In genomic region chr7:51785171-51785570, GRCh38 we compare ENCODE assay signal across 24 cellular contexts.
DNase-seq lines count a peak whose midpoint lies in the region; ATAC-seq and TF ChIP-seq lines count a peak whose summit lies in the region.
"Had no signal": no experiment of that assay in that cellular context is flagged by ENCODE, and none has a peak within 500 bp of the region (broad histone marks: within the 10 kb centered on the region; RNA-seq: fewer than 3 reads in every experiment).

No MANE protein-coding gene starts in this region.

- H3K27ac Mint-ChIP-seq in activated naive CD4-positive, alpha-beta T cell treated with anti-CD3 and anti-CD28 coated beads, Interleukin-2, amount 50 U/mL, for 72 hours: no peak overlapping the region
- H3K27ac Mint-ChIP-seq: HFFc6 had no signal

- TF ChIP-seq CTCF in fibroblast of villous mesenchyme (IDR thresholded peaks at IDR 0.05; ENCODE audit: insufficient read depth, low read depth, low read length): no peak

- H3K9me3 Mint-ChIP-seq in activated naive CD4-positive, alpha-beta T cell treated with anti-CD3 and anti-CD28 coated beads, Interleukin-2, amount 50 U/mL, for 72 hours: peaks cover 7 to 23% of the 10 kb centered on the region in 2 donors

- no peak for ATAC-seq in HG02840 (IDR thresholded peaks at IDR 0.05; ENCODE audit: low FRiP score, unreplicated experiment)
- ATAC-seq in activated naive CD4-positive, alpha-beta T cell treated with anti-CD3 and anti-CD28 coated beads, Interleukin-2, amount 50 U/mL, for 72 hours: no peak

- H3K36me3 Mint-ChIP-seq in activated naive CD4-positive, alpha-beta T cell treated with anti-CD3 and anti-CD28 coated beads, Interleukin-2, amount 50 U/mL, for 72 hours: peaks cover 0 to 6% of the 10 kb centered on the region in 2 donors
- H3K36me3 Mint-ChIP-seq: CD8-positive, alpha-beta memory T cell had no signal

- no peak overlapping the region for H3K4me3 ChIP-seq in fibroblast of villous mesenchyme (ENCODE audit: low read depth, low read length)
- H3K4me3 ChIP-seq: MG63, Peyer's patch had no signal

- DNase-seq in SKM-1 treated with dmso at 0.1 percent for 144 hours (lab: John Stamatoyannopoulos, UW; ENCODE audit: unreplicated experiment) (peak; percentile 45), SKM-1 (lab: John Stamatoyannopoulos, UW; ENCODE audit: unreplicated experiment) (no peak), RKO (ENCODE audit: low spot score) (peak; percentile 11), fibroblast of villous mesenchyme (ENCODE audit: low read depth) (peak; percentile 1), cerebellar cortex (ENCODE audit: low spot score) (no peak)
- no peak for DNase-seq in activated naive CD4-positive, alpha-beta T cell treated with anti-CD3 and anti-CD28 coated beads, Interleukin-2, amount 50 U/mL, for 72 hours (ENCODE audit: low spot score in 2 of 2)
- DNase-seq: Calu3; CD8-positive, alpha-beta memory T cell; DMS153; H7; HFFc6; Kasumi-1; MG63; NCI-H1105 treated with DMSO at 0.1 percent for 48 hours; NCI-H1694; NCI-H2081; NCI-H2171 treated with DMSO at 0.1 percent for 48 hours; NCI-H446 treated with DMSO at 0.1 percent for 48 hours; NCI-H526 treated with DMSO at 0.1 percent for 48 hours; Peyer's patch; Right ventricle myocardium superior; SK-N-SH; T-helper 1 cell had no signal

Comparison
In these comparisons a context has a peak if more than half of its experiments do, and no peak if none do; other contexts are left out.
1. DNase-seq: peak in SKM-1 treated with dmso at 0.1 percent for 144 hours (single experiment), RKO (single experiment) and fibroblast of villous mesenchyme (single experiment); none in SKM-1 (single experiment), activated naive CD4-positive, alpha-beta T cell treated with anti-CD3 and anti-CD28 coated beads, Interleukin-2, amount 50 U/mL, for 72 hours (0 of 2) and cerebellar cortex (single experiment).